In genomic region chr16:720990-721764, GRCh38 we compare ENCODE assay signal across 1 cellular context.
TF ChIP-seq lines count a peak whose summit lies in the region.

Gene ANTKMT, plus strand, starts transcription at chr16:721146. Its CDS starts 129 bp downstream, at chr16:721275.

TF ChIP-seq in K562, 482 proteins besides CTCF, POLR2A, EP300 and RAD21 (continued from another document and continues in another):
- TF ChIP-seq, protein P1, sequence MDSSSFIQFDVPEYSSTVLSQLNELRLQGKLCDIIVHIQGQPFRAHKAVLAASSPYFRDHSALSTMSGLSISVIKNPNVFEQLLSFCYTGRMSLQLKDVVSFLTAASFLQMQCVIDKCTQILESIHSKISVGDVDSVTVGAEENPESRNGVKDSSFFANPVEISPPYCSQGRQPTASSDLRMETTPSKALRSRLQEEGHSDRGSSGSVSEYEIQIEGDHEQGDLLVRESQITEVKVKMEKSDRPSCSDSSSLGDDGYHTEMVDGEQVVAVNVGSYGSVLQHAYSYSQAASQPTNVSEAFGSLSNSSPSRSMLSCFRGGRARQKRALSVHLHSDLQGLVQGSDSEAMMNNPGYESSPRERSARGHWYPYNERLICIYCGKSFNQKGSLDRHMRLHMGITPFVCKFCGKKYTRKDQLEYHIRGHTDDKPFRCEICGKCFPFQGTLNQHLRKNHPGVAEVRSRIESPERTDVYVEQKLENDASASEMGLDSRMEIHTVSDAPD (CRISPR knock-in tag; IDR thresholded peaks at IDR 0.05): no peak
- TF ChIP-seq ZNF146 (CRISPR knock-in tag; IDR thresholded peaks at IDR 0.05; ENCODE audit: unreplicated experiment): no peak
- TF ChIP-seq CBX3 (IDR thresholded peaks at IDR 0.05; ENCODE audit: borderline replicate concordance in 1 of 2, low read length in 2 of 2): peak in 1 of 2 experiments; percentile 60; a peak in 1 of 3 replicates
- TF ChIP-seq, protein P2, sequence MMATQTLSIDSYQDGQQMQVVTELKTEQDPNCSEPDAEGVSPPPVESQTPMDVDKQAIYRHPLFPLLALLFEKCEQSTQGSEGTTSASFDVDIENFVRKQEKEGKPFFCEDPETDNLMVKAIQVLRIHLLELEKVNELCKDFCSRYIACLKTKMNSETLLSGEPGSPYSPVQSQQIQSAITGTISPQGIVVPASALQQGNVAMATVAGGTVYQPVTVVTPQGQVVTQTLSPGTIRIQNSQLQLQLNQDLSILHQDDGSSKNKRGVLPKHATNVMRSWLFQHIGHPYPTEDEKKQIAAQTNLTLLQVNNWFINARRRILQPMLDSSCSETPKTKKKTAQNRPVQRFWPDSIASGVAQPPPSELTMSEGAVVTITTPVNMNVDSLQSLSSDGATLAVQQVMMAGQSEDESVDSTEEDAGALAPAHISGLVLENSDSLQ (IDR thresholded peaks at IDR 0.05): peak; percentile 68
- TF ChIP-seq TEAD1 (CRISPR knock-in tag; IDR thresholded peaks at IDR 0.05): peak in 1 of 2 experiments; percentile 11; a peak in 1 of 4 replicates
- TF ChIP-seq NR4A1 (CRISPR knock-in tag; IDR thresholded peaks at IDR 0.05): peak; percentile 89; the same call in 1 of the 2 replicates
- TF ChIP-seq NR4A1 (tag; IDR thresholded peaks at IDR 0.05): peak; percentile 81
- peak in 1 of 2 experiments; percentile 90 for TF ChIP-seq MAZ (CRISPR knock-in tag; conservative IDR thresholded peaks at IDR 0.05 in 1 of 2, IDR thresholded peaks at IDR 0.05 in 1 of 2)
- peak; percentile 49 to 84; a peak in 1 of 4 replicates for TF ChIP-seq SIN3A (IDR thresholded peaks at IDR 0.05; ENCODE audit: borderline replicate concordance in 2 of 2, control insufficient read depth in 1 of 2, low read depth in 2 of 2, low read length in 2 of 2)
- TF ChIP-seq CBFA2T2 (conservative IDR thresholded peaks at IDR 0.05): no peak
- no peak for TF ChIP-seq DPF2 (IDR thresholded peaks at IDR 0.05)
- TF ChIP-seq VEZF1 (CRISPR knock-in tag; IDR thresholded peaks at IDR 0.05): peak; percentile 71
- peak; percentile 81 for TF ChIP-seq ZBTB17 (CRISPR knock-in tag; IDR thresholded peaks at IDR 0.05)
- no peak for TF ChIP-seq CBX5 (IDR thresholded peaks at IDR 0.05; ENCODE audit: borderline replicate concordance, low read depth)
- peak; percentile 42 for TF ChIP-seq FIP1L1 (IDR thresholded peaks at IDR 0.05; ENCODE audit: low read depth, low read length, poor library complexity, severe bottlenecking)
- 0 out of 2 replicates have a peak, but pooled peaks have one; percentile 4 for TF ChIP-seq SAFB (IDR thresholded peaks at IDR 0.05; ENCODE audit: borderline replicate concordance, low read depth, low read length)
- TF ChIP-seq RUNX1 (IDR thresholded peaks at IDR 0.05; ENCODE audit: low read depth): peak; percentile 87; the same call in 1 of the 2 replicates
- TF ChIP-seq PCBP1 (IDR thresholded peaks at IDR 0.05; ENCODE audit: low read depth, low read length, poor library complexity, severe bottlenecking): peak; percentile 17
- TF ChIP-seq ATF1 (CRISPR knock-in tag; IDR thresholded peaks at IDR 0.05): no peak
- peak; percentile 76 for TF ChIP-seq ATF1 (tag; IDR thresholded peaks at IDR 0.05)
- TF ChIP-seq KLF10 (CRISPR knock-in tag; IDR thresholded peaks at IDR 0.05): no peak
- TF ChIP-seq U2AF1 (optimal IDR thresholded peaks at IDR 0.05; ENCODE audit: low read depth, low read length): peak; percentile 72
- peak; percentile 38; the same call in 1 of the 2 replicates for TF ChIP-seq NR3C1 (CRISPR knock-in tag; IDR thresholded peaks at IDR 0.05)
- no peak for TF ChIP-seq ATF2 (CRISPR knock-in tag; IDR thresholded peaks at IDR 0.05)
- TF ChIP-seq MAX (CRISPR knock-in tag; IDR thresholded peaks at IDR 0.05): peak; percentile 93
- 0 out of 2 replicates have a peak, but pooled peaks have one; percentile 46 for TF ChIP-seq ZNF511 (CRISPR knock-in tag; IDR thresholded peaks at IDR 0.05)
- TF ChIP-seq POLR2AphosphoS5 (IDR thresholded peaks at IDR 0.05; ENCODE audit: control insufficient read depth, insufficient read depth, low read depth, low read length): peak; percentile 73
- TF ChIP-seq CREB1 (IDR thresholded peaks at IDR 0.05): peak; percentile 82
- TF ChIP-seq CREB1 (CRISPR knock-in tag; IDR thresholded peaks at IDR 0.05): no peak
- TF ChIP-seq SP1 (CRISPR knock-in tag; IDR thresholded peaks at IDR 0.05): peak; percentile 53
- no peak for TF ChIP-seq ID3 (CRISPR knock-in tag; IDR thresholded peaks at IDR 0.05)
- peak; percentile 58 for TF ChIP-seq ID3 (tag; IDR thresholded peaks at IDR 0.05)
- TF ChIP-seq HCFC1 (IDR thresholded peaks at IDR 0.05; ENCODE audit: low read depth, low read length): peak; percentile 80
- 0 out of 2 replicates have a peak, but pooled peaks have one; percentile 9 for TF ChIP-seq ETV1 (tag; conservative IDR thresholded peaks at IDR 0.05; ENCODE audit: low read depth)
- peak; percentile 74 for TF ChIP-seq ATF7 (IDR thresholded peaks at IDR 0.05)
- no peak for TF ChIP-seq GABPB2 (CRISPR knock-in tag; conservative IDR thresholded peaks at IDR 0.05)
- no peak for TF ChIP-seq MTF1 (CRISPR knock-in tag; IDR thresholded peaks at IDR 0.05; ENCODE audit: borderline replicate concordance)
- peak; percentile 38; the same call in 1 of the 2 replicates for TF ChIP-seq FOSL1 (tag; conservative IDR thresholded peaks at IDR 0.05)
- TF ChIP-seq HNRNPLL (IDR thresholded peaks at IDR 0.05; ENCODE audit: low read depth, low read length, poor library complexity, severe bottlenecking): peak; percentile 47
- TF ChIP-seq, protein P3, sequence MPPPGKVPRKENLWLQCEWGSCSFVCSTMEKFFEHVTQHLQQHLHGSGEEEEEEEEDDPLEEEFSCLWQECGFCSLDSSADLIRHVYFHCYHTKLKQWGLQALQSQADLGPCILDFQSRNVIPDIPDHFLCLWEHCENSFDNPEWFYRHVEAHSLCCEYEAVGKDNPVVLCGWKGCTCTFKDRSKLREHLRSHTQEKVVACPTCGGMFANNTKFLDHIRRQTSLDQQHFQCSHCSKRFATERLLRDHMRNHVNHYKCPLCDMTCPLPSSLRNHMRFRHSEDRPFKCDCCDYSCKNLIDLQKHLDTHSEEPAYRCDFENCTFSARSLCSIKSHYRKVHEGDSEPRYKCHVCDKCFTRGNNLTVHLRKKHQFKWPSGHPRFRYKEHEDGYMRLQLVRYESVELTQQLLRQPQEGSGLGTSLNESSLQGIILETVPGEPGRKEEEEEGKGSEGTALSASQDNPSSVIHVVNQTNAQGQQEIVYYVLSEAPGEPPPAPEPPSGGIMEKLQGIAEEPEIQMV (tag; conservative IDR thresholded peaks at IDR 0.05; ENCODE audit: low read depth): no peak
- TF ChIP-seq, protein P4, sequence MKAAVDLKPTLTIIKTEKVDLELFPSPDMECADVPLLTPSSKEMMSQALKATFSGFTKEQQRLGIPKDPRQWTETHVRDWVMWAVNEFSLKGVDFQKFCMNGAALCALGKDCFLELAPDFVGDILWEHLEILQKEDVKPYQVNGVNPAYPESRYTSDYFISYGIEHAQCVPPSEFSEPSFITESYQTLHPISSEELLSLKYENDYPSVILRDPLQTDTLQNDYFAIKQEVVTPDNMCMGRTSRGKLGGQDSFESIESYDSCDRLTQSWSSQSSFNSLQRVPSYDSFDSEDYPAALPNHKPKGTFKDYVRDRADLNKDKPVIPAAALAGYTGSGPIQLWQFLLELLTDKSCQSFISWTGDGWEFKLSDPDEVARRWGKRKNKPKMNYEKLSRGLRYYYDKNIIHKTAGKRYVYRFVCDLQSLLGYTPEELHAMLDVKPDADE (conservative IDR thresholded peaks at IDR 0.05; ENCODE audit: control insufficient read depth, low read depth, low read length): peak; percentile 82
- no peak for TF ChIP-seq KLF6 (CRISPR knock-in tag; IDR thresholded peaks at IDR 0.05; ENCODE audit: borderline replicate concordance)
- peak; percentile 67; the same call in 1 of the 2 replicates for TF ChIP-seq ZNF592 (IDR thresholded peaks at IDR 0.05)
- 0 out of 2 replicates have a peak, but pooled peaks have one; percentile 49 for TF ChIP-seq ZNF395 (CRISPR knock-in tag; IDR thresholded peaks at IDR 0.05)
- TF ChIP-seq DIDO1 (tag; IDR thresholded peaks at IDR 0.05; ENCODE audit: low read depth): peak; percentile 64; the same call in 1 of the 2 replicates
- TF ChIP-seq, protein P5, sequence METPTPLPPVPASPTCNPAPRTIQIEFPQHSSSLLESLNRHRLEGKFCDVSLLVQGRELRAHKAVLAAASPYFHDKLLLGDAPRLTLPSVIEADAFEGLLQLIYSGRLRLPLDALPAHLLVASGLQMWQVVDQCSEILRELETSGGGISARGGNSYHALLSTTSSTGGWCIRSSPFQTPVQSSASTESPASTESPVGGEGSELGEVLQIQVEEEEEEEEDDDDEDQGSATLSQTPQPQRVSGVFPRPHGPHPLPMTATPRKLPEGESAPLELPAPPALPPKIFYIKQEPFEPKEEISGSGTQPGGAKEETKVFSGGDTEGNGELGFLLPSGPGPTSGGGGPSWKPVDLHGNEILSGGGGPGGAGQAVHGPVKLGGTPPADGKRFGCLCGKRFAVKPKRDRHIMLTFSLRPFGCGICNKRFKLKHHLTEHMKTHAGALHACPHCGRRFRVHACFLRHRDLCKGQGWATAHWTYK (CRISPR knock-in tag; IDR thresholded peaks at IDR 0.05): peak; percentile 77
- TF ChIP-seq SOX6 (IDR thresholded peaks at IDR 0.05): peak; percentile 56; the same call in 1 of the 2 replicates
- peak; percentile 64; the same call in 1 of the 2 replicates for TF ChIP-seq E2F3 (CRISPR knock-in tag; IDR thresholded peaks at IDR 0.05)
- peak; percentile 57; the same call in 1 of the 2 replicates for TF ChIP-seq ZNF76 (CRISPR knock-in tag; IDR thresholded peaks at IDR 0.05; ENCODE audit: borderline replicate concordance)
- peak; percentile 96; the same call in 1 of the 2 replicates for TF ChIP-seq PHF8 (IDR thresholded peaks at IDR 0.05; ENCODE audit: borderline replicate concordance, low read length)
